12 cellular contexts compared by ENCODE assay signal in genomic region chr9:37953204-37953774, GRCh38. TPM values are rescaled to one million over a fixed set of nuclear protein-coding genes. Genes with fewer than 3 reads are reported as not detected.
DNase-seq lines count a peak whose midpoint lies in the region; ATAC-seq, FAIRE-seq and TF ChIP-seq lines count a peak whose summit lies in the region.
"Had no signal": no experiment of that assay in that cellular context is flagged by ENCODE, and none has a peak within 500 bp of the region (broad histone marks: within the 10 kb centered on the region; RNA-seq: fewer than 3 reads in every experiment).

No MANE protein-coding gene starts in this region.

- no peaks in the 10 kb centered on the region for H3K9me3 Mint-ChIP-seq in activated T-helper 1 cell treated with anti-CD3 and anti-CD28 coated beads, Interleukin-12 subunit alpha, Interleukin-12 subunit beta, Interleukin-2, Interleukin-4 antibody, amounts not matched to agents 30 ng/mL and 10 ng/mL and 1 ng/mL, durations not matched to agents 14 hours and 24 hours and 36 hours
- H3K9me3 Mint-ChIP-seq: GM23338 had no signal

- H3K27ac ChIP-seq in left ventricle myocardium inferior (replicated peaks) (peak overlapping the region; percentile 53), kidney (ENCODE audit: low read depth in 2 of 2, low read length in 2 of 2) (peak overlapping the region in 1 of 2 donors; percentile 25), uterus (peak overlapping the region; percentile 28 to 73)
- H3K27ac ChIP-seq: C4-2B had no signal

- no peak for TF ChIP-seq POLR2A in uterus (IDR thresholded peaks at IDR 0.05)

- H3K4me3 Mint-ChIP-seq in activated T-helper 1 cell treated with anti-CD3 and anti-CD28 coated beads, Interleukin-12 subunit alpha, Interleukin-12 subunit beta, Interleukin-2, Interleukin-4 antibody, amounts not matched to agents 30 ng/mL and 10 ng/mL and 1 ng/mL, durations not matched to agents 14 hours and 24 hours and 36 hours = peak overlapping the region; percentile 27
- H3K4me3 Mint-ChIP-seq: GM23338 had no signal

- H3K4me3 ChIP-seq in left ventricle myocardium inferior (no peak overlapping the region), kidney (ENCODE audit: low read length in 2 of 2) (no peak overlapping the region), uterus (no peak overlapping the region)
- H3K4me3 ChIP-seq: GM23338 had no signal

- no peak for DNase-seq in left ventricle myocardium inferior
- DNase-seq in cardiac septum (ENCODE audit: low spot score) = no peak
- DNase-seq in activated T-helper 1 cell treated with anti-CD3 and anti-CD28 coated beads, Interleukin-12 subunit alpha, Interleukin-12 subunit beta, Interleukin-2, Interleukin-4 antibody, amounts not matched to agents 30 ng/mL and 10 ng/mL and 1 ng/mL, durations not matched to agents 14 hours and 24 hours and 36 hours (ENCODE audit: low spot score) = no peak
- DNase-seq in kidney = peak; percentile 73
- DNase-seq in uterus = no peak
- no peak for DNase-seq in HuH-7 (ENCODE audit: low spot score)
- no peak for DNase-seq in KBM-7
- DNase-seq: cerebellar nuclear complex, NCI-H1105 treated with DMSO at 0.1 percent for 48 hours had no signal

- H3K27me3 ChIP-seq in left ventricle myocardium inferior (ENCODE audit: low read depth) (no peaks in the 10 kb centered on the region), uterus (no peaks in the 10 kb centered on the region)

- no peak overlapping the region for H3K9ac ChIP-seq in kidney (ENCODE audit: low read length in 2 of 2)

- H3K27ac Mint-ChIP-seq in activated T-helper 1 cell treated with anti-CD3 and anti-CD28 coated beads, Interleukin-12 subunit alpha, Interleukin-12 subunit beta, Interleukin-2, Interleukin-4 antibody, amounts not matched to agents 30 ng/mL and 10 ng/mL and 1 ng/mL, durations not matched to agents 14 hours and 24 hours and 36 hours = peak overlapping the region; percentile 81
- H3K27ac Mint-ChIP-seq: GM23338 had no signal

- ATAC-seq in GM21786 (IDR thresholded peaks at IDR 0.05; ENCODE audit: unreplicated experiment) = no peak
- ATAC-seq: GM23338 had no signal

- intact Hi-C loops in left ventricle myocardium inferior (cut with micrococcal nuclease) = loop anchor here (5.0 kb wide), 1 partner anchor 34 kb away; no protein-coding TSS in a partner anchor
- intact Hi-C loops in cardiac septum (cut with DNase I) = no loop called here
- intact Hi-C loops in activated T-helper 1 cell treated with anti-CD3 and anti-CD28 coated beads, Interleukin-12 subunit alpha, Interleukin-12 subunit beta, Interleukin-2, Interleukin-4 antibody, amounts not matched to agents 30 ng/mL and 10 ng/mL and 1 ng/mL, durations not matched to agents 14 hours and 24 hours and 36 hours (cut with micrococcal nuclease) = loop anchor here (5.0 kb wide), 2 partner anchors 41 to 114 kb away; partner anchors contain the start of gene SHB
- intact Hi-C loops in kidney (cut with DNase I) = no loop called here
- intact Hi-C loops in uterus (cut with DNase I; ENCODE audit: low total_unique reads) = no loop called here

- H3K36me3 ChIP-seq in left ventricle myocardium inferior (peaks cover 26% of the 10 kb centered on the region), kidney (ENCODE audit: control insufficient read depth in 1 of 2, insufficient read depth in 2 of 2, low read length in 2 of 2) (peaks cover 2 to 18% of the 10 kb centered on the region in 2 donors), uterus (no peaks in the 10 kb centered on the region)

- in situ Hi-C loops in KBM-7 (cut with MboI; ENCODE audit: low pct_unique_long_range_greater_than_20kb, low sequenced_read_pairs) = no loop called here

- H3K9me3 ChIP-seq in left ventricle myocardium inferior (replicated peaks) (no peaks in the 10 kb centered on the region), kidney (ENCODE audit: control insufficient read depth in 1 of 2, low read length in 2 of 2) (no peaks in the 10 kb centered on the region), uterus (no peaks in the 10 kb centered on the region)

- no peak for FAIRE-seq in kidney (lab: Jason Lieb, UNC)

- H3K4me1 ChIP-seq in left ventricle myocardium inferior (peaks cover 73% of the 10 kb centered on the region), kidney (ENCODE audit: control insufficient read depth in 1 of 2, insufficient read depth in 1 of 2, low read depth in 1 of 2, low read length in 2 of 2) (peaks cover 3 to 11% of the 10 kb centered on the region in 2 donors), uterus (peaks cover 0 to 13% of the 10 kb centered on the region in 2 donors)

- peaks cover 3% of the 10 kb centered on the region for H3K36me3 Mint-ChIP-seq in activated T-helper 1 cell treated with anti-CD3 and anti-CD28 coated beads, Interleukin-12 subunit alpha, Interleukin-12 subunit beta, Interleukin-2, Interleukin-4 antibody, amounts not matched to agents 30 ng/mL and 10 ng/mL and 1 ng/mL, durations not matched to agents 14 hours and 24 hours and 36 hours (ENCODE audit: low read depth)

- peaks cover 38% of the 10 kb centered on the region for H3K4me1 Mint-ChIP-seq in activated T-helper 1 cell treated with anti-CD3 and anti-CD28 coated beads, Interleukin-12 subunit alpha, Interleukin-12 subunit beta, Interleukin-2, Interleukin-4 antibody, amounts not matched to agents 30 ng/mL and 10 ng/mL and 1 ng/mL, durations not matched to agents 14 hours and 24 hours and 36 hours (ENCODE audit: low read depth)
- H3K4me1 Mint-ChIP-seq: GM23338 had no signal

- H3K27me3 Mint-ChIP-seq in activated T-helper 1 cell treated with anti-CD3 and anti-CD28 coated beads, Interleukin-12 subunit alpha, Interleukin-12 subunit beta, Interleukin-2, Interleukin-4 antibody, amounts not matched to agents 30 ng/mL and 10 ng/mL and 1 ng/mL, durations not matched to agents 14 hours and 24 hours and 36 hours (ENCODE audit: insufficient read depth) = no peaks in the 10 kb centered on the region

- no peak for TF ChIP-seq CTCF in left ventricle myocardium inferior (IDR thresholded peaks at IDR 0.05; ENCODE audit: borderline replicate concordance)
- no peak for TF ChIP-seq CTCF in kidney (IDR thresholded peaks at IDR 0.05; ENCODE audit: borderline replicate concordance, extremely low read depth, insufficient read depth)
- TF ChIP-seq CTCF in uterus (IDR thresholded peaks at IDR 0.05) = no peak

RNA-seq across cellular contexts. Expression of gene SLC25A51, which starts 49.4 kb away (rescaled TPM):
- total RNA-seq in left ventricle myocardium inferior (21.4 TPM), cardiac septum (29.0 TPM), kidney (25.5 TPM), uterus (10 to 100 TPM; 14.7 to 66.1 (median 44.4) TPM)
- total RNA-seq in activated T-helper 1 cell treated with anti-CD3 and anti-CD28 coated beads, Interleukin-12 subunit alpha, Interleukin-12 subunit beta, Interleukin-2, Interleukin-4 antibody, amounts not matched to agents 30 ng/mL and 10 ng/mL and 1 ng/mL, durations not matched to agents 14 hours and 24 hours and 36 hours = 30.0 and 31.3 TPM in 2 replicates
- 10.7 TPM for polyA plus RNA-seq in kidney (ENCODE audit: insufficient read depth, low read depth, low replicate concordance)

Comparison
In these comparisons a context has a peak if more than half of its experiments do, and no peak if none do; other contexts are left out.
1. intact Hi-C loops: an anchor here in left ventricle myocardium inferior (5.0 kb wide) and activated T-helper 1 cell treated with anti-CD3 and anti-CD28 coated beads, Interleukin-12 subunit alpha, Interleukin-12 subunit beta, Interleukin-2, Interleukin-4 antibody, amounts not matched to agents 30 ng/mL and 10 ng/mL and 1 ng/mL, durations not matched to agents 14 hours and 24 hours and 36 hours (5.0 kb wide); none called in cardiac septum, kidney and uterus.